In genomic region chr18:3457261-3457724, GRCh38 we compare ENCODE assay signal across 13 cellular contexts. TPM values are rescaled to one million over a fixed set of nuclear protein-coding genes. Genes with fewer than 3 reads are reported as not detected.
DNase-seq lines count a peak whose midpoint lies in the region; ATAC-seq and TF ChIP-seq lines count a peak whose summit lies in the region.
"Had no signal": no experiment of that assay in that cellular context is flagged by ENCODE, and none has a peak within 500 bp of the region (broad histone marks: within the 10 kb centered on the region; RNA-seq: fewer than 3 reads in every experiment).

No MANE protein-coding gene starts in this region.

- DNase-seq in HFFc6, result no peak
- DNase-seq in chondrocyte (ENCODE audit: low spot score), result no peak
- no peak for DNase-seq in mesothelial cell of epicardium (ENCODE audit: low spot score in 2 of 2, unreplicated experiment in 2 of 2)
- no peak for DNase-seq in HCEC 1CT
- DNase-seq: activated CD4-positive, alpha-beta T cell treated with anti-CD3 and anti-CD28 coated beads, Interleukin-2, amount 50 U/mL, for 4 hours; adrenal gland; NCI-H2171 treated with DMSO at 0.1 percent for 48 hours; stimulated activated naive CD4-positive, alpha-beta T cell treated with Interleukin-2 at 50 U/mL for 16 hours had no signal

- H3K27ac ChIP-seq in BLaER1, result no peak overlapping the region
- H3K27ac ChIP-seq: adrenal gland, KMS-11 had no signal

- H3K27me3 Mint-ChIP-seq in HFFc6 (ENCODE audit: insufficient read depth) (peaks cover 20% of the 10 kb centered on the region), chondrocyte (ENCODE audit: low read depth) (no peaks in the 10 kb centered on the region), mesothelial cell of epicardium (ENCODE audit: low read depth) (no peaks in the 10 kb centered on the region)

- H3K36me3 ChIP-seq in BLaER1, result peaks cover 63% of the 10 kb centered on the region

- no peaks in the 10 kb centered on the region for H3K27me3 ChIP-seq in BLaER1
- H3K27me3 ChIP-seq: adrenal gland had no signal

- H3K27ac Mint-ChIP-seq in HFFc6 (peak overlapping the region; percentile 56), chondrocyte (ENCODE audit: unreplicated experiment) (peak overlapping the region; percentile 76), mesothelial cell of epicardium (peak overlapping the region; percentile 65)

- H3K4me1 ChIP-seq in BLaER1, result peaks cover 52% of the 10 kb centered on the region

- H3K9ac ChIP-seq in BLaER1, result 0 out of 2 replicates have a peak overlapping the region, but pooled peaks have one; percentile 7
- H3K9ac ChIP-seq: KMS-11 had no signal

- H3K4me3 Mint-ChIP-seq in HFFc6, result no peak overlapping the region; the same call in 1 of the 2 replicates
- peak overlapping the region; percentile 31 for H3K4me3 Mint-ChIP-seq in chondrocyte (ENCODE audit: unreplicated experiment)
- no peak overlapping the region for H3K4me3 Mint-ChIP-seq in mesothelial cell of epicardium

- H3K4me3 ChIP-seq in BLaER1, result no peak overlapping the region
- H3K4me3 ChIP-seq: adrenal gland had no signal

- H3K9me3 ChIP-seq in BLaER1, result peaks cover 17% of the 10 kb centered on the region
- H3K9me3 ChIP-seq: adrenal gland had no signal

- peaks cover 99% of the 10 kb centered on the region for H4K20me1 ChIP-seq in BLaER1

- H3K4me1 Mint-ChIP-seq in HFFc6 (ENCODE audit: low read depth), result peaks cover 85% of the 10 kb centered on the region
- H3K4me1 Mint-ChIP-seq in chondrocyte (ENCODE audit: low read depth), result peaks cover 69% of the 10 kb centered on the region
- peaks cover 53% of the 10 kb centered on the region for H3K4me1 Mint-ChIP-seq in mesothelial cell of epicardium

- no peak overlapping the region for H3K4me2 ChIP-seq in BLaER1
- H3K4me2 ChIP-seq: KMS-11 had no signal

- ATAC-seq in HG02938 (IDR thresholded peaks at IDR 0.05; ENCODE audit: unreplicated experiment) (no peak), HG03460 (IDR thresholded peaks at IDR 0.05; ENCODE audit: unreplicated experiment) (no peak), HG03025 (IDR thresholded peaks at IDR 0.05; ENCODE audit: low FRiP score, unreplicated experiment) (no peak)

- H3K9me3 Mint-ChIP-seq in HFFc6, result peaks cover 19% of the 10 kb centered on the region
- peaks cover 6% of the 10 kb centered on the region for H3K9me3 Mint-ChIP-seq in chondrocyte (ENCODE audit: low read depth)
- H3K9me3 Mint-ChIP-seq in mesothelial cell of epicardium, result peaks cover 17% of the 10 kb centered on the region

- TF ChIP-seq CTCF in HFFc6 (IDR thresholded peaks at IDR 0.05) (no peak), chondrocyte (IDR thresholded peaks at IDR 0.05) (no peak), mesothelial cell of epicardium (IDR thresholded peaks at IDR 0.05; ENCODE audit: unreplicated experiment) (no peak)

- H3K36me3 Mint-ChIP-seq in HFFc6 (ENCODE audit: low read depth) (peaks cover 64% of the 10 kb centered on the region), chondrocyte (ENCODE audit: low read depth) (peaks cover 43% of the 10 kb centered on the region), mesothelial cell of epicardium (peaks cover 52% of the 10 kb centered on the region)

RNA-seq across cellular contexts. Expression of gene TGIF1, which starts 7.3 kb away (rescaled TPM):
- total RNA-seq in HFFc6 (2021; fragmentation: NEBNext Ultra II Directional; extraction: Animal tissue kit (Norgen Biotek cat#: 25700)), result 10 to 100 TPM; 41.3 to 59.9 (median 55.8) TPM
- total RNA-seq in chondrocyte, result 26.5 to 67.0 TPM (median 58.5 TPM) in 3 replicates
- total RNA-seq in mesothelial cell of epicardium, result 96.6 to 110 TPM (median 103 TPM) in 3 replicates
